8 cellular contexts compared by ENCODE assay signal in the genomic region with DNA sequence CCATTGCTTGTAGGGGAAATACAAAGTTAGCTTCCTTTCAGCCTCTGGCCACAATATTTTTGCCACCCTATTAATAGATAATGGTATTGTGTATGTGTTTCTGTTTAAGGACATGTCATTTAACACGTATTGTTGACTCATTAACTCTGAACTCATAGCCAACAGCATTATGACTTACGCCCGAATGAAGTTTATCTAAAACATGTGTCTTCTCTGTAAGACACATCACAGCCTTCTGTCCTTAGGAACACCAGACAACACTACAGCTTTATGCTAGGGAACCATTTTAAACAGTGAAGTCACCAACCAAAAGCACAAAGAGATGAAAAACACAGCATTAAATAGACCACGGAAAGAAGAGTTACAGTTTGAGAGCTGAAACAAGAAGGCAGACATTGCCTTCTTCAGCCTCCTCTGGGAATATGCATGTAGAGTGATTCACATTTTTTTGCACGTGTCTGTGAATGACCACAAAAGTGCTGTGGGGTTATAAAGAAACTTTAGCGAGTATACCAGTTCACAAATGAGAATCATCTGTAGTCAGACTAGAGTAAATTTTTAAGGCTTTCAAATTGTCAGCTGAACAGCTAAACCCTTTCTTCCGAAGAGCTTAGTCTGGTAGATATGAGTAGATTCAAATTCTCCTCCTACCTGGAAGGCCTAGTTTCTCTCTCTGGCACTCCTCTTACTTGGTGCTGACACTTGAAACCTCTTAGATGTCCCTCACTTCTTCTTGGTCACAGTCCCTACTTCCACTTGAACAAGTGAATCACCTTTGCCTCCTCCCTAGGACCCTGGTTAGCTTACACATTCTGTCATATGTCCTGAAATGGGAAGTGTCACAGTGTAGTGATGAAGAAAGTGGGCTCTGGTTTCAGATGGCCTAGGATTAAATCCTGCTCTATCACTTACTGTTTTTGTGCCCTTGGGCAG. TPM values are rescaled to one million over a fixed set of nuclear protein-coding genes. Genes with fewer than 3 reads are reported as not detected.
DNase-seq lines count a peak whose midpoint lies in the region; ATAC-seq and TF ChIP-seq lines count a peak whose summit lies in the region.
"Had no signal": no experiment of that assay in that cellular context is flagged by ENCODE, and none has a peak within 500 bp of the region (broad histone marks: within the 10 kb centered on the region; RNA-seq: fewer than 3 reads in every experiment).

No MANE protein-coding gene starts in this region.

- H3K9me2 ChIP-seq in OCI-LY7 (ENCODE audit: insufficient read depth, low read length) = no peaks in the 10 kb centered on the region

- peak; percentile 27 for DNase-seq in OCI-LY7 (ENCODE audit: low spot score)
- peak; percentile 58 for DNase-seq in osteoblast (ENCODE audit: insufficient read length, low spot score, missing footprints)
- no peak for DNase-seq in GM13977 (ENCODE audit: low spot score)
- DNase-seq in T-helper 17 cell = no peak
- no peak for DNase-seq in AG08396 (ENCODE audit: low spot score)

- H3K27ac Mint-ChIP-seq in T-helper 17 cell = no peak overlapping the region

- no peaks in the 10 kb centered on the region for H3K27me3 Mint-ChIP-seq in T-helper 17 cell

- H3K79me2 ChIP-seq in OCI-LY7 (ENCODE audit: insufficient read depth, low read depth, low read length) = peaks cover 85% of the 10 kb centered on the region
- H3K79me2 ChIP-seq in osteoblast (ENCODE audit: insufficient read depth, low read length) = no peaks in the 10 kb centered on the region

- H3K4me3 ChIP-seq in OCI-LY7 (ENCODE audit: low read depth, low read length, poor library complexity, severe bottlenecking) (peak overlapping the region; percentile 15), osteoblast (ENCODE audit: insufficient read depth, low read length) (no peak overlapping the region)

- POLR2A ChIA-PET in OCI-LY7 (lab: Charles Lee) = interaction anchor here (1.0 to 5.4 kb wide), 15 partner anchors 10 to 60 kb away, joined by 3 to 65 read pairs (median 7); a partner anchor contains a TSS

- no peaks in the 10 kb centered on the region for H4K20me1 ChIP-seq in OCI-LY7 (ENCODE audit: insufficient read depth, low read length)
- no peaks in the 10 kb centered on the region for H4K20me1 ChIP-seq in osteoblast (ENCODE audit: insufficient read depth, low read length)

- H3K36me3 ChIP-seq in OCI-LY7 (ENCODE audit: insufficient read depth, low read length) (peaks cover 31% of the 10 kb centered on the region), osteoblast (ENCODE audit: insufficient read depth, low read length) (no peaks in the 10 kb centered on the region)

- peaks cover 13% of the 10 kb centered on the region for H3K4me1 Mint-ChIP-seq in T-helper 17 cell

- H3K4me1 ChIP-seq in OCI-LY7 (ENCODE audit: insufficient read depth, low read length, poor library complexity, severe bottlenecking) (peaks cover 87% of the 10 kb centered on the region), osteoblast (ENCODE audit: insufficient read depth, low read length) (no peaks in the 10 kb centered on the region)

- H3K27me3 ChIP-seq in osteoblast (ENCODE audit: insufficient read depth, low read length) = no peaks in the 10 kb centered on the region

- H3K36me3 Mint-ChIP-seq in T-helper 17 cell (ENCODE audit: low read depth) = peaks cover 2% of the 10 kb centered on the region

- intact Hi-C loops in OCI-LY7 (cut with micrococcal nuclease; ENCODE audit: unreplicated experiment) = no loop called here

- no peak overlapping the region for H3K4me3 Mint-ChIP-seq in T-helper 17 cell

- peak; percentile 84 for ATAC-seq in GM18870 (IDR thresholded peaks at IDR 0.05; ENCODE audit: unreplicated experiment)
- peak; percentile 65 for ATAC-seq in HG02678 (IDR thresholded peaks at IDR 0.05; ENCODE audit: unreplicated experiment)
- ATAC-seq in T-helper 17 cell = no peak

- TF ChIP-seq CTCF in OCI-LY7 (conservative IDR thresholded peaks at IDR 0.05; ENCODE audit: low read length) (no peak), osteoblast (IDR thresholded peaks at IDR 0.05; ENCODE audit: extremely low read depth, low read depth, low read length) (no peak), GM13977 (IDR thresholded peaks at IDR 0.05; ENCODE audit: extremely low read depth, insufficient read depth, missing control alignments) (no peak)

- CTCF ChIA-PET in OCI-LY7 (lab: Charles Lee; ENCODE audit: unreplicated experiment) = interaction anchor here (1.0 to 1.5 kb wide), 4 partner anchors 10 to 43 kb away, joined by 3 to 6 read pairs (median 4); no protein-coding TSS in a partner anchor

- H2AFZ ChIP-seq in OCI-LY7 (ENCODE audit: low read length) = peak overlapping the region; percentile 21
- H2AFZ ChIP-seq in osteoblast (ENCODE audit: low read length) = no peak overlapping the region

- H3K4me2 ChIP-seq in OCI-LY7 (ENCODE audit: low read length) (peak overlapping the region; percentile 55), osteoblast (ENCODE audit: insufficient read depth, low read length) (no peak overlapping the region)

- H3K9me3 ChIP-seq in OCI-LY7 (ENCODE audit: low read length) (no peaks in the 10 kb centered on the region), osteoblast (ENCODE audit: low read depth, low read length) (no peaks in the 10 kb centered on the region), T-helper 17 cell (ENCODE audit: control insufficient read depth, low read length, poor library complexity, severe bottlenecking) (no peaks in the 10 kb centered on the region)

- no TSS peak for BruUV-seq in OCI-LY7 (replicated peaks; lab: Mats Ljungman, UMichigan)

- in situ Hi-C loops in GM13977 (cut with MboI; ENCODE audit: low pct_unique_long_range_greater_than_20kb, low sequenced_read_pairs, unreplicated experiment) = no loop called here

- peak overlapping the region; percentile 66 for H3K27ac ChIP-seq in OCI-LY7 (ENCODE audit: low read depth, low read length, poor library complexity, severe bottlenecking)
- no peak overlapping the region for H3K27ac ChIP-seq in osteoblast (ENCODE audit: low read depth, low read length)

RNA-seq across cellular contexts. Expression of a gene that starts 32.2 kb away (rescaled TPM):
- total RNA-seq in OCI-LY7 (2014; rRNA removed; shearing (Covaris generic)) = 73.2 and 75.0 TPM in 2 replicates
- total RNA-seq in OCI-LY7 (2022) = 90.6 and 91.6 TPM in 2 replicates
- total RNA-seq in osteoblast = 16.3 and 18.6 TPM in 2 replicates
- total RNA-seq in T-helper 17 cell = 10 to 100 TPM; 16.2 to 23.1 TPM
- total RNA-seq: LHCN-M2 had no signal

Comparison
In these comparisons a context has a peak if more than half of its experiments do, and no peak if none do; other contexts are left out.
1. DNase-seq: peak in OCI-LY7 (single experiment) and osteoblast (single experiment); none in GM13977 (single experiment), T-helper 17 cell (0 of 3) and AG08396 (single experiment).